8 cellular contexts compared by ENCODE assay signal in the genomic region with DNA sequence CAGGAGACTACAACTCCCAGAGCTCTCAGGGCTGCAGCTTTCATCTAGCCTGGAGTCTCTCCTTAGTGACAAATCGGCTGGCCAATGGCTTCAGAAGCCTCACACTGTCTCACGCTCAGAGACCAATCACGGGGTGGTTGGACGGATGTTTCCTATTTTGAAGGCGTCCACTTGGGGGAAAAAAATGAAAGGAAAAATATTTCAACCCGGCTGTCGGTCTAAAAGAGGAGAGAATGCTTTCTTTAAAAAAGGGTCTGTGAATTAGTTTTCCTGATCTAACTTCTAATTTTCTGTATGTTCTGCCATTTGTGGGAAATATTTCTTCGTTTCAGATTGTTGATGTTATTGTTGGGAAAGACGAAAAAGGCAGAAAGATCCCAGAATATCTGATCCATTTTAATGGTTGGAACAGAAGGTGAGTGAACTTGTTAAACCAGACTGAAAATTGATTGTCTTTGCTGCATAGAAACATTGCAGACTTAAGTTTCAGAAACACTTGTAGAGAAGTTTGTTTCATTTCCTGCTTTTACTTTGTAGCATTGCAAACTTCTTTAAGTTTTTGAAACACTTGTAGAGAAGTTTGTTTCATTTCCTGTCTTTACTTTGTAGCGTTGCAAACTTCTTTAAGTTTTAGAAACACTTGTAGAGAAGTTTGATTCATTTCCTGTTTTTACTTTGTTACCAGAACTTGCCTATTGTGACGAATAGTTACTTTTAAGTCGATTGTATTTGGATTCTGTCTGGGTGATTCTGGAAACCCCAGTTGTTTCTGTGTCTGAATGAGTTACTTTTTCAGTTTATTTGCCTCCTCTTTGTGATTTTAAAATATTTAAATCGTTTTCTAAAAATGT. TPM values are rescaled to one million over a fixed set of nuclear protein-coding genes. Genes with fewer than 3 reads are reported as not detected.
A peak's percentile ranks its signal among the peaks of the same experiment; 100 is the strongest.
DNase-seq lines count a peak whose midpoint lies in the region; ATAC-seq and TF ChIP-seq lines count a peak whose summit lies in the region.

No MANE protein-coding gene starts in this region.

- H3K36me3 Mint-ChIP-seq in activated naive CD8-positive, alpha-beta T cell treated with anti-CD3 and anti-CD28 coated beads, Interleukin-2, amount 50 U/mL, for 24 hours (ENCODE audit: low read depth) = peaks cover 35% of the 10 kb centered on the region

- H3K9me3 ChIP-seq in upper lobe of left lung = no peaks in the 10 kb centered on the region

- H3K4me3 ChIP-seq in GM12865 (ENCODE audit: low read depth, low read length) (peak overlapping the region; percentile 70), upper lobe of left lung (peak overlapping the region; percentile 60 to 83 (median 68))

- intact Hi-C loops in head of caudate nucleus (cut with DNase I) = loop anchor here (5.0 kb wide), 1 partner anchor 227 kb away; no protein-coding TSS in a partner anchor

- DNase-seq in GM12865 (ENCODE audit: low read depth) (peak; percentile 93), NCI-H1105 (lab: John Stamatoyannopoulos, UW) (peak; percentile 75), head of caudate nucleus (peak; percentile 62 to 96 (median 88)), omental fat pad (ENCODE audit: low spot score) (no peak), upper lobe of left lung (peak in 1 of 2 donors; percentile 93)
- DNase-seq in activated naive CD8-positive, alpha-beta T cell treated with anti-CD3 and anti-CD28 coated beads, Interleukin-2, amount 50 U/mL, for 24 hours = peak; percentile 59

- peak overlapping the region; percentile 87 to 93 (median 89) for H3K27ac ChIP-seq in upper lobe of left lung

- H3K4me1 Mint-ChIP-seq in activated naive CD8-positive, alpha-beta T cell treated with anti-CD3 and anti-CD28 coated beads, Interleukin-2, amount 50 U/mL, for 24 hours = peaks cover 43% of the 10 kb centered on the region

- H3K27ac Mint-ChIP-seq in activated naive CD8-positive, alpha-beta T cell treated with anti-CD3 and anti-CD28 coated beads, Interleukin-2, amount 50 U/mL, for 24 hours = peak overlapping the region; percentile 98

- 2 to 28% methylated on average over 12 to 13 of the region's 13 CpGs for WGBS in upper lobe of left lung, 2 donors

- peak overlapping the region; percentile 96 for H3K4me3 Mint-ChIP-seq in activated naive CD8-positive, alpha-beta T cell treated with anti-CD3 and anti-CD28 coated beads, Interleukin-2, amount 50 U/mL, for 24 hours

- TF ChIP-seq EP300 in upper lobe of left lung (IDR thresholded peaks at IDR 0.05) = no peak

- TF ChIP-seq POLR2A in upper lobe of left lung (IDR thresholded peaks at IDR 0.05) = no peak

- no peaks in the 10 kb centered on the region for H3K27me3 Mint-ChIP-seq in activated naive CD8-positive, alpha-beta T cell treated with anti-CD3 and anti-CD28 coated beads, Interleukin-2, amount 50 U/mL, for 24 hours

- TF ChIP-seq CTCF in GM12865 (IDR thresholded peaks at IDR 0.05; ENCODE audit: insufficient read depth, low read depth, low read length, missing control alignments) (no peak), omental fat pad (IDR thresholded peaks at IDR 0.05) (no peak), upper lobe of left lung (IDR thresholded peaks at IDR 0.05) (no peak)

- ATAC-seq in HG02759 (IDR thresholded peaks at IDR 0.05; ENCODE audit: unreplicated experiment) (peak; percentile 57), SK-N-SH treated with all-trans-retinoic acid at 6 μM for 48 hours (peak; percentile 99), omental fat pad (ENCODE audit: low FRiP score) (peak; percentile 76), upper lobe of left lung (ENCODE audit: low FRiP score in 2 of 2) (peak; percentile 93 to 95)
- peak; percentile 90 for ATAC-seq in activated naive CD8-positive, alpha-beta T cell treated with anti-CD3 and anti-CD28 coated beads, Interleukin-2, amount 50 U/mL, for 24 hours

- H3K4me1 ChIP-seq in upper lobe of left lung = peaks cover 0 to 6% (median 1%) of the 10 kb centered on the region in 4 donors

- H3K36me3 ChIP-seq in upper lobe of left lung = peaks cover 0 to 29% (median 15%) of the 10 kb centered on the region in 4 donors

- no peaks in the 10 kb centered on the region for H3K27me3 ChIP-seq in upper lobe of left lung

- H3K9me3 Mint-ChIP-seq in activated naive CD8-positive, alpha-beta T cell treated with anti-CD3 and anti-CD28 coated beads, Interleukin-2, amount 50 U/mL, for 24 hours = no peaks in the 10 kb centered on the region

TF ChIP-seq in SK-N-SH treated with all-trans-retinoic acid at 6 μM for 48 hours, 23 proteins besides CTCF, POLR2A, EP300 and RAD21 (continues in another document):
- TF ChIP-seq SNAI2 (CRISPR knock-in tag; IDR thresholded peaks at IDR 0.05) (no peak), PATZ1 (CRISPR knock-in tag; IDR thresholded peaks at IDR 0.05; ENCODE audit: borderline replicate concordance) (no peak), GLIS3 (CRISPR knock-in tag; IDR thresholded peaks at IDR 0.05) (no peak), ESRRG (CRISPR knock-in tag; IDR thresholded peaks at IDR 0.05) (no peak), CREB5 (CRISPR knock-in tag; IDR thresholded peaks at IDR 0.05; ENCODE audit: low read depth) (no peak), BACH2 (CRISPR knock-in tag; IDR thresholded peaks at IDR 0.05; ENCODE audit: borderline replicate concordance) (no peak), ZFP3 (CRISPR knock-in tag; IDR thresholded peaks at IDR 0.05) (no peak), ZNF70 (CRISPR knock-in tag; IDR thresholded peaks at IDR 0.05) (no peak), RARB (CRISPR knock-in tag; IDR thresholded peaks at IDR 0.05) (no peak), ISL1 (CRISPR knock-in tag; IDR thresholded peaks at IDR 0.05) (no peak), ARNTL (CRISPR knock-in tag; IDR thresholded peaks at IDR 0.05; ENCODE audit: borderline replicate concordance, low read depth) (no peak), TCF4 (CRISPR knock-in tag; IDR thresholded peaks at IDR 0.05; ENCODE audit: borderline replicate concordance) (no peak), TSHZ2 (CRISPR knock-in tag; IDR thresholded peaks at IDR 0.05) (no peak), ZNF8 (CRISPR knock-in tag; IDR thresholded peaks at IDR 0.05) (no peak)
- TF ChIP-seq, protein P1, sequence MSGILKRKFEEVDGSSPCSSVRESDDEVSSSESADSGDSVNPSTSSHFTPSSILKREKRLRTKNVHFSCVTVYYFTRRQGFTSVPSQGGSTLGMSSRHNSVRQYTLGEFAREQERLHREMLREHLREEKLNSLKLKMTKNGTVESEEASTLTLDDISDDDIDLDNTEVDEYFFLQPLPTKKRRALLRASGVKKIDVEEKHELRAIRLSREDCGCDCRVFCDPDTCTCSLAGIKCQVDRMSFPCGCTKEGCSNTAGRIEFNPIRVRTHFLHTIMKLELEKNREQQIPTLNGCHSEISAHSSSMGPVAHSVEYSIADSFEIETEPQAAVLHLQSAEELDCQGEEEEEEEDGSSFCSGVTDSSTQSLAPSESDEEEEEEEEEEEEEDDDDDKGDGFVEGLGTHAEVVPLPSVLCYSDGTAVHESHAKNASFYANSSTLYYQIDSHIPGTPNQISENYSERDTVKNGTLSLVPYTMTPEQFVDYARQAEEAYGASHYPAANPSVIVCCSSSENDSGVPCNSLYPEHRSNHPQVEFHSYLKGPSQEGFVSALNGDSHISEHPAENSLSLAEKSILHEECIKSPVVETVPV (CRISPR knock-in tag; IDR thresholded peaks at IDR 0.05) = no peak

RNA-seq across cellular contexts. Expression of gene MSL3, which starts 1.6 kb away (rescaled TPM):
- 10 to 100 TPM; 17.0 to 36.0 (median 31.2) TPM for total RNA-seq in omental fat pad
- 10 to 100 TPM; 24.6 to 37.7 (median 31.3) TPM for total RNA-seq in upper lobe of left lung
